ENCODE assay signal across 7 cellular contexts in genomic region chr1:20786310-20787099, GRCh38.
DNase-seq lines count a peak whose midpoint lies in the region; ATAC-seq lines count a peak whose summit lies in the region.

No MANE protein-coding gene starts in this region.

- ATAC-seq in GM18508 (IDR thresholded peaks at IDR 0.05; ENCODE audit: insufficient read depth, unreplicated experiment) (peak; percentile 43), HG02981 (IDR thresholded peaks at IDR 0.05; ENCODE audit: unreplicated experiment) (peak; percentile 73)

- peak; percentile 85 for DNase-seq in NCI-H2029 (lab: John Stamatoyannopoulos, UW)
- peak; percentile 92 for DNase-seq in T-helper 9 cell
- DNase-seq in astrocyte of the hippocampus (ENCODE audit: low read depth, low spot score) = peak; percentile 99
- peak; percentile 89 to 93 for DNase-seq in hippocampal formation (lab: John Stamatoyannopoulos, UW)
- peak; percentile 98 for DNase-seq in retina

Comparison
In these comparisons a context has a peak if more than half of its experiments do, and no peak if none do; other contexts are left out.
1. Peak in every context shown above with its lines: DNase-seq and ATAC-seq.